In genomic region chr17:75698659-75699058, GRCh38 we compare ENCODE assay signal across 18 cellular contexts. TPM values are rescaled to one million over a fixed set of nuclear protein-coding genes. Genes with fewer than 3 reads are reported as not detected.
DNase-seq lines count a peak whose midpoint lies in the region; ATAC-seq, FAIRE-seq and TF ChIP-seq lines count a peak whose summit lies in the region.
"Had no signal": no experiment of that assay in that cellular context is flagged by ENCODE, and none has a peak within 500 bp of the region (broad histone marks: within the 10 kb centered on the region; RNA-seq: fewer than 3 reads in every experiment).

No MANE protein-coding gene starts in this region.

- H3K36me3 Mint-ChIP-seq in Calu3 (ENCODE audit: insufficient read depth, unreplicated experiment): peaks cover 68% of the 10 kb centered on the region

- in situ Hi-C loops in gastrocnemius medialis (cut with MboI; ENCODE audit: low sequenced_read_pairs in 4 of 4): no loop called here

- TF ChIP-seq CTCF in Calu3 (IDR thresholded peaks at IDR 0.05; ENCODE audit: unreplicated experiment) (no peak), kidney (IDR thresholded peaks at IDR 0.05; ENCODE audit: borderline replicate concordance, extremely low read depth, insufficient read depth) (no peak), gastrocnemius medialis (IDR thresholded peaks at IDR 0.05 in 4 of 5, conservative IDR thresholded peaks at IDR 0.05 in 1 of 5) (no peak)

- H3K9ac ChIP-seq in kidney (ENCODE audit: low read length in 2 of 2): no peak overlapping the region

- H3K27me3 Mint-ChIP-seq in Calu3 (ENCODE audit: unreplicated experiment): no peaks in the 10 kb centered on the region
- H3K27me3 Mint-ChIP-seq: activated B cell treated with CpG ODN at 0.5 μM for 24 hours; activated T-helper 17 cell treated with anti-CD3 and anti-CD28 coated beads, Interleukin-2, amount 50 U/mL, for 72 hours; progenitor cell of endocrine pancreas had no signal

- FAIRE-seq in kidney (lab: Jason Lieb, UNC): no peak
- FAIRE-seq: H54 had no signal

- peaks cover 74% of the 10 kb centered on the region for H3K36me3 ChIP-seq in SJSA1
- H3K36me3 ChIP-seq in kidney (ENCODE audit: control insufficient read depth in 1 of 2, insufficient read depth in 2 of 2, low read length in 2 of 2): peaks cover 16 to 33% of the 10 kb centered on the region in 2 donors
- peaks cover 0 to 34% of the 10 kb centered on the region in 2 donors for H3K36me3 ChIP-seq in gastrocnemius medialis

- H3K27ac Mint-ChIP-seq in Calu3 (ENCODE audit: unreplicated experiment): no peak overlapping the region
- H3K27ac Mint-ChIP-seq: activated B cell treated with CpG ODN at 0.5 μM for 24 hours; activated T-helper 17 cell treated with anti-CD3 and anti-CD28 coated beads, Interleukin-2, amount 50 U/mL, for 72 hours had no signal

- H3K27me3 ChIP-seq in SJSA1 (replicated peaks) (no peaks in the 10 kb centered on the region), gastrocnemius medialis (no peaks in the 10 kb centered on the region)
- H3K27me3 ChIP-seq: BE2C had no signal

- no peaks in the 10 kb centered on the region for H3K9me3 Mint-ChIP-seq in Calu3 (ENCODE audit: low read depth, unreplicated experiment)
- H3K9me3 Mint-ChIP-seq: activated B cell treated with CpG ODN at 0.5 μM for 24 hours; activated T-helper 17 cell treated with anti-CD3 and anti-CD28 coated beads, Interleukin-2, amount 50 U/mL, for 72 hours had no signal

- BruUV-seq in Calu3 (replicated peaks; lab: Mats Ljungman, UMichigan): no TSS peak

- no peak overlapping the region for H3K4me3 ChIP-seq in SJSA1
- H3K4me3 ChIP-seq in kidney (ENCODE audit: low read length in 2 of 2): no peak overlapping the region
- H3K4me3 ChIP-seq in gastrocnemius medialis: no peak overlapping the region
- H3K4me3 ChIP-seq: coronary artery had no signal

- ATAC-seq in gastrocnemius medialis (no peak), HG03139 (IDR thresholded peaks at IDR 0.05; ENCODE audit: unreplicated experiment) (no peak), GM18861 (IDR thresholded peaks at IDR 0.05; ENCODE audit: unreplicated experiment) (no peak)
- ATAC-seq: activated T-helper 17 cell treated with anti-CD3 and anti-CD28 coated beads, Interleukin-2, amount 50 U/mL, for 72 hours had no signal

- H3K27ac ChIP-seq in SJSA1 (peak overlapping the region; percentile 39), kidney (ENCODE audit: low read depth in 2 of 2, low read length in 2 of 2) (peak overlapping the region in 1 of 2 donors; percentile 90), gastrocnemius medialis (peak overlapping the region; percentile 91 to 95 (median 93))

- no peak overlapping the region for H3K4me3 Mint-ChIP-seq in Calu3 (ENCODE audit: low read depth, unreplicated experiment)
- H3K4me3 Mint-ChIP-seq: activated B cell treated with CpG ODN at 0.5 μM for 24 hours; activated T-helper 17 cell treated with anti-CD3 and anti-CD28 coated beads, Interleukin-2, amount 50 U/mL, for 72 hours had no signal

- H3K4me1 Mint-ChIP-seq in Calu3 (ENCODE audit: low read depth, unreplicated experiment): peaks cover 59% of the 10 kb centered on the region
- H3K4me1 Mint-ChIP-seq: activated B cell treated with CpG ODN at 0.5 μM for 24 hours; activated T-helper 17 cell treated with anti-CD3 and anti-CD28 coated beads, Interleukin-2, amount 50 U/mL, for 72 hours had no signal

- intact Hi-C loops in Calu3 (cut with micrococcal nuclease; ENCODE audit: unreplicated experiment) (no loop called here), kidney (cut with DNase I) (no loop called here), gastrocnemius medialis (cut with DNase I; ENCODE audit: low total_unique reads) (loop anchor here (10.0 kb wide), 1 partner anchor 64 kb away; the partner anchor contains the start of gene SMIM5)

- H3K4me1 ChIP-seq in SJSA1 (replicated peaks): peaks cover 83% of the 10 kb centered on the region
- peaks cover 22 to 27% of the 10 kb centered on the region in 2 donors for H3K4me1 ChIP-seq in kidney (ENCODE audit: control insufficient read depth in 1 of 2, insufficient read depth in 1 of 2, low read depth in 1 of 2, low read length in 2 of 2)
- peaks cover 68 to 73% of the 10 kb centered on the region in 2 donors for H3K4me1 ChIP-seq in gastrocnemius medialis

- peak; percentile 37 for DNase-seq in Calu3
- no peak for DNase-seq in SJSA1 (ENCODE audit: low read depth in 1 of 2, low spot score in 2 of 2)
- DNase-seq in kidney: peak; percentile 35
- no peak for DNase-seq in gastrocnemius medialis
- DNase-seq in stimulated activated naive CD4-positive, alpha-beta T cell treated with Interleukin-2 at 50 U/mL for 16 hours (lab: John Stamatoyannopoulos, UW): no peak
- DNase-seq: activated B cell treated with CpG ODN at 0.5 μM for 24 hours; activated CD8-positive, alpha-beta memory T cell treated with anti-CD3 and anti-CD28 coated beads for 24 hours; BE2C; DMS53; NCI-H1436; SIG-M5; T-helper 2 cell had no signal

- H3K9me3 ChIP-seq in SJSA1 (replicated peaks) (no peaks in the 10 kb centered on the region), kidney (ENCODE audit: control insufficient read depth in 1 of 2, low read length in 2 of 2) (no peaks in the 10 kb centered on the region), gastrocnemius medialis (no peaks in the 10 kb centered on the region)
- H3K9me3 ChIP-seq: BE2C had no signal

- CTCF ChIA-PET in Calu3 (lab: Charles Lee): interaction anchor here (0.9 kb wide), 1 partner anchor 8 kb away, joined by 3 read pairs; no protein-coding TSS in a partner anchor

- no peak for TF ChIP-seq POLR2A in gastrocnemius medialis (IDR thresholded peaks at IDR 0.05)

RNA-seq across cellular contexts. Expression of gene ITGB4, which starts 22.6 kb away (rescaled TPM):
- total RNA-seq in Calu3 (2022): 253 and 301 TPM in 2 replicates
- total RNA-seq in SJSA1 (2014; rRNA removed; shearing (Covaris generic)): not detected in 2 replicates
- 149 TPM for total RNA-seq in kidney
- polyA plus RNA-seq in kidney (ENCODE audit: insufficient read depth, low read depth, low replicate concordance): 15.7 TPM
- 10 to 100 TPM in 1 of 4 donors, 1 to 10 TPM in 3; 3.6 to 20.2 (median 6.3) TPM for total RNA-seq in gastrocnemius medialis

RNA-seq across cellular contexts. Expression of gene SAP30BP, which starts 31.5 kb away (rescaled TPM):
- total RNA-seq in Calu3 (2022) (96.4 and 98.4 TPM in 2 replicates), kidney (95.1 TPM), gastrocnemius medialis (10 to 100 TPM; 42.0 to 64.0 (median 50.1) TPM)
- total RNA-seq in SJSA1 (2014; rRNA removed; shearing (Covaris generic)): 90.5 and 208 TPM in 2 replicates
- polyA plus RNA-seq in kidney (ENCODE audit: insufficient read depth, low read depth, low replicate concordance): 62.9 TPM

RNA-seq across cellular contexts. Expression of gene RECQL5, which starts 31.7 kb away (rescaled TPM):
- total RNA-seq in Calu3 (2022) (71.3 and 87.3 TPM in 2 replicates), kidney (51.6 TPM), gastrocnemius medialis (10 to 100 TPM in 1 of 4 donors, 1 to 10 TPM in 3; 5.3 to 17.5 (median 7.4) TPM)
- 15.7 and 19.5 TPM in 2 replicates for total RNA-seq in SJSA1 (2014; rRNA removed; shearing (Covaris generic))
- polyA plus RNA-seq in kidney (ENCODE audit: insufficient read depth, low read depth, low replicate concordance): 40.0 TPM

Comparison
In these comparisons a context has a peak if more than half of its experiments do, and no peak if none do; other contexts are left out.
1. DNase-seq: peak in Calu3 (single experiment) and kidney (single experiment); none in SJSA1 (0 of 2), gastrocnemius medialis (0 of 2) and stimulated activated naive CD4-positive, alpha-beta T cell treated with Interleukin-2 at 50 U/mL for 16 hours (single experiment).